In the genomic region with DNA sequence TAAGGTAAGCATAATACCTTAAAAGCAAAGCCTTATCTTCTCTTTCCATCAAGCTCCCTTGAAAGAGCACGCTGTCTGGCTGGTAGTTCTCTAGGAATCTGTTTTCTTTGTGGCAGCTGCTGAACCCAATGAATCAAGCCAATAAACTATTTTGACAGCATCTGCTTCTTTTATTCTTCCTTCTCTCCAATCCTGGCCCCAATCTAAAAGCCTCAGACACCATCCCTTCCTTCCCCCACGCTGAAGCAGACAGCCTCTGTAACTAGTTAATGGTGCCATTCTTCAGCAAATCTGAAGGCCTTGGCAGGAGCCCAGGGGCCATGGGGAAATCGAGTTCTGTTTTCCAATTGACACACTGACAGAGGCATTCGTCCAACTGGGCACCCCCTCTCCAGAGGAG, we compare ENCODE assay signal across 15 cellular contexts.
A peak's percentile ranks its signal among the peaks of the same experiment; 100 is the strongest.
DNase-seq lines count a peak whose midpoint lies in the region; ATAC-seq and TF ChIP-seq lines count a peak whose summit lies in the region.
"Had no signal": no experiment of that assay in that cellular context is flagged by ENCODE, and none has a peak within 500 bp of the region (broad histone marks: within the 10 kb centered on the region; RNA-seq: fewer than 3 reads in every experiment).

No MANE protein-coding gene starts in this region.

- no peak for TF ChIP-seq POLR2A in erythroblast (IDR thresholded peaks at IDR 0.05; ENCODE audit: low read length)

- H3K27ac ChIP-seq in VCaP = peak overlapping the region; percentile 89
- H3K27ac ChIP-seq: BLaER1 treated with 17β-estradiol and CSF1 and Interleukin-3, amounts not matched to agents 10 nM and 100 nM; gastrocnemius medialis; pancreas had no signal

- TF ChIP-seq CTCF in VCaP (conservative IDR thresholded peaks at IDR 0.05) = no peak

- DNase-seq in ELF-1 (ENCODE audit: low read depth, low spot score) (peak; percentile 59), islet precursor cell (peak; percentile 95), renal cortical epithelial cell (ENCODE audit: low read depth) (peak; percentile 4), NCI-H2107 treated with DMSO at 0.1 percent for 48 hours (lab: John Stamatoyannopoulos, UW; ENCODE audit: unreplicated experiment) (no peak), erythroblast (lab: John Stamatoyannopoulos, UW) (no peak)
- DNase-seq: activated CD8-positive, alpha-beta T cell treated with anti-CD3 and anti-CD28 coated beads for 36 hours; DMS79 treated with DMSO at 0.1 percent for 48 hours; gastrocnemius medialis; mucosa of descending colon; NCI-H187 treated with DMSO at 0.1 percent for 48 hours; NCI-H526; pancreas had no signal

- no peak for ATAC-seq in HG03159 (IDR thresholded peaks at IDR 0.05; ENCODE audit: unreplicated experiment)
- ATAC-seq: activated CD8-positive, alpha-beta T cell treated with anti-CD3 and anti-CD28 coated beads for 36 hours; gastrocnemius medialis; mucosa of descending colon; pancreas had no signal

Comparison
In these comparisons a context has a peak if more than half of its experiments do, and no peak if none do; other contexts are left out.
1. DNase-seq: peak in ELF-1 (single experiment), islet precursor cell (single experiment) and renal cortical epithelial cell (single experiment); none in NCI-H2107 treated with DMSO at 0.1 percent for 48 hours (single experiment) and erythroblast (0 of 2).